8 cellular contexts compared by ENCODE assay signal in genomic region chr3:112561085-112561692, GRCh38. TPM values are rescaled to one million over a fixed set of nuclear protein-coding genes. Genes with fewer than 3 reads are reported as not detected.
DNase-seq lines count a peak whose midpoint lies in the region; ATAC-seq and TF ChIP-seq lines count a peak whose summit lies in the region.

No MANE protein-coding gene starts in this region.

- peak; percentile 64 for DNase-seq in G401 (ENCODE audit: low spot score)
- DNase-seq in KG1 (lab: John Stamatoyannopoulos, UW) = peak; percentile 57
- DNase-seq in SK-MEL-5 (ENCODE audit: low read depth, low spot score) = peak; percentile 89
- DNase-seq in activated naive CD8-positive, alpha-beta T cell treated with anti-CD3 and anti-CD28 coated beads, Interleukin-2, amount 50 U/mL, for 16 hours (ENCODE audit: low read depth, low spot score) = peak; percentile 44
- peak; percentile 82 for DNase-seq in cardiac septum (ENCODE audit: low spot score)
- peak; percentile 58 for DNase-seq in pons (ENCODE audit: low spot score)
- peak; percentile 74 for DNase-seq in type B pancreatic cell (ENCODE audit: extremely low spot score, unreplicated experiment)

- H3K4me1 Mint-ChIP-seq in type B pancreatic cell (ENCODE audit: unreplicated experiment) = peaks cover 16% of the 10 kb centered on the region

- in situ Hi-C loops in G401 (cut with HindIII; ENCODE audit: low sequenced_read_pairs) = no loop called here
- in situ Hi-C loops in SK-MEL-5 (cut with HindIII; ENCODE audit: low pct_unique_long_range_greater_than_20kb, low sequenced_read_pairs) = no loop called here

- H3K9me3 Mint-ChIP-seq in type B pancreatic cell = no peaks in the 10 kb centered on the region

- TF ChIP-seq CTCF in type B pancreatic cell (conservative IDR thresholded peaks at IDR 0.05) = no peak

- intact Hi-C loops in cardiac septum (cut with DNase I) = loop anchor here (5.0 kb wide), 1 partner anchor 431 kb away; the partner anchor contains the start of gene GTPBP8

- peaks cover 10% of the 10 kb centered on the region for H3K36me3 Mint-ChIP-seq in type B pancreatic cell

- H3K4me3 Mint-ChIP-seq in type B pancreatic cell = peak overlapping the region; percentile 99

- H3K27ac Mint-ChIP-seq in type B pancreatic cell = peak overlapping the region; percentile 100

- H3K27me3 Mint-ChIP-seq in type B pancreatic cell = no peaks in the 10 kb centered on the region

- ATAC-seq in GM21786 (IDR thresholded peaks at IDR 0.05; ENCODE audit: unreplicated experiment) = peak; percentile 35

RNA-seq across cellular contexts. Expression of gene ATG3, which starts 0.6 kb away (rescaled TPM):
- 60.7 and 73.2 TPM in 2 replicates for total RNA-seq in G401 (2014; rRNA removed; shearing (Covaris generic))
- total RNA-seq in SK-MEL-5 (2014; rRNA removed; shearing (Covaris generic)) = 87.0 and 87.2 TPM in 2 replicates
- polyA plus RNA-seq in SK-MEL-5 (2015; cell fraction: cytosol; rRNA removed) = 64.7 and 78.4 TPM in 2 replicates
- 35.0 and 38.6 TPM in 2 replicates for polyA plus RNA-seq in SK-MEL-5 (2015; cell fraction: nucleus; rRNA removed)
- total RNA-seq in cardiac septum (41.0 TPM), type B pancreatic cell (ENCODE audit: low replicate concordance) (32.5 and 35.3 TPM in 2 replicates)

RNA-seq across cellular contexts. Expression of gene SLC35A5, which starts 0.7 kb away (rescaled TPM):
- 14.2 and 30.1 TPM in 2 replicates for total RNA-seq in G401 (2014; rRNA removed; shearing (Covaris generic))
- total RNA-seq in SK-MEL-5 (2014; rRNA removed; shearing (Covaris generic)) = 61.1 and 68.9 TPM in 2 replicates
- 38.8 and 48.7 TPM in 2 replicates for polyA plus RNA-seq in SK-MEL-5 (2015; cell fraction: cytosol; rRNA removed)
- 19.8 and 25.9 TPM in 2 replicates for polyA plus RNA-seq in SK-MEL-5 (2015; cell fraction: nucleus; rRNA removed)
- total RNA-seq in cardiac septum (18.6 TPM), type B pancreatic cell (ENCODE audit: low replicate concordance) (23.9 and 31.6 TPM in 2 replicates)

Comparison
In these comparisons a context has a peak if more than half of its experiments do, and no peak if none do; other contexts are left out.
1. Peak in every context shown above with its lines: DNase-seq and ATAC-seq.